ENCODE assay signal across 19 cellular contexts in genomic region chr3:171690291-171690690, GRCh38.
DNase-seq lines count a peak whose midpoint lies in the region; ATAC-seq and TF ChIP-seq lines count a peak whose summit lies in the region.
"Had no signal": no experiment of that assay in that cellular context is flagged by ENCODE, and none has a peak within 500 bp of the region (broad histone marks: within the 10 kb centered on the region; RNA-seq: fewer than 3 reads in every experiment).

No MANE protein-coding gene starts in this region.

- peaks cover 11% of the 10 kb centered on the region for H3K27me3 Mint-ChIP-seq in T-helper 2 cell treated with Interferon-gamma antibody and Interleukin-4, amounts not matched to agents 5 μg/mL and 100 μg/mL, for 36 hours (ENCODE audit: low read depth)

- TF ChIP-seq CTCF in spleen (IDR thresholded peaks at IDR 0.05 in 8 of 11, conservative IDR thresholded peaks at IDR 0.05 in 3 of 11) (no peak), tibial nerve (IDR thresholded peaks at IDR 0.05) (no peak), WERI-Rb-1 (IDR thresholded peaks at IDR 0.05; ENCODE audit: low read depth, low read length) (no peak)

- H3K4me1 ChIP-seq in spleen, result peaks cover 0 to 25% (median 7%) of the 10 kb centered on the region in 6 donors
- H3K4me1 ChIP-seq in tibial nerve, result peaks cover 0 to 14% (median 4%) of the 10 kb centered on the region in 4 donors

- H3K36me3 ChIP-seq in spleen (peaks cover 0 to 77% (median 3%) of the 10 kb centered on the region in 6 donors), tibial nerve (peaks cover 0 to 6% (median 0%) of the 10 kb centered on the region in 3 donors), WERI-Rb-1 (no peaks in the 10 kb centered on the region)

- H3K4me3 ChIP-seq in spleen (no peak overlapping the region), tibial nerve (no peak overlapping the region), WERI-Rb-1 (ENCODE audit: low read depth, low read length) (no peak overlapping the region)
- H3K4me3 ChIP-seq: tibial artery had no signal

- peak; percentile 62 for ATAC-seq in HG02610 (IDR thresholded peaks at IDR 0.05; ENCODE audit: unreplicated experiment)
- no peak for ATAC-seq in GM21360 (IDR thresholded peaks at IDR 0.05; ENCODE audit: unreplicated experiment)
- ATAC-seq: CD8-positive, alpha-beta T cell had no signal

- intact Hi-C loops in spleen (cut with DNase I; ENCODE audit: low total_unique reads), result no loop called here

- DNase-seq in T-helper 2 cell treated with Interferon-gamma antibody and Interleukin-4, amounts not matched to agents 5 μg/mL and 100 μg/mL, for 36 hours (ENCODE audit: low spot score), result no peak
- DNase-seq in T-helper 2 cell (no peak), SKM-1 treated with dmso at 0.1 percent for 144 hours (lab: John Stamatoyannopoulos, UW; ENCODE audit: unreplicated experiment) (peak; percentile 57), spleen (no peak), tibial nerve (ENCODE audit: low spot score in 2 of 2) (no peak), WERI-Rb-1 (no peak)
- DNase-seq: 8988T; activated CD8-positive, alpha-beta memory T cell treated with anti-CD3 and anti-CD28 coated beads for 24 hours; activated naive CD4-positive, alpha-beta T cell treated with anti-CD3 and anti-CD28 coated beads, Interleukin-2, amount 10 ng/mL, durations not matched to agents 7 days and 5 days; CD8-positive, alpha-beta T cell; effector memory CD4-positive, alpha-beta T cell; EL; H9; NCI-H187 treated with DMSO at 0.1 percent for 48 hours; SHP77 treated with DMSO at 0.1 percent for 48 hours; tibial artery had no signal

- H3K9me3 Mint-ChIP-seq in T-helper 2 cell treated with Interferon-gamma antibody and Interleukin-4, amounts not matched to agents 5 μg/mL and 100 μg/mL, for 36 hours, result no peaks in the 10 kb centered on the region
- H3K9me3 Mint-ChIP-seq: activated naive CD4-positive, alpha-beta T cell treated with anti-CD3 and anti-CD28 coated beads, Interleukin-2, amount 10 ng/mL, durations not matched to agents 7 days and 5 days; CD8-positive, alpha-beta T cell; H9 had no signal

- no peak for TF ChIP-seq EP300 in tibial nerve (IDR thresholded peaks at IDR 0.05)

- H3K27ac Mint-ChIP-seq in T-helper 2 cell treated with Interferon-gamma antibody and Interleukin-4, amounts not matched to agents 5 μg/mL and 100 μg/mL, for 36 hours, result peak overlapping the region; percentile 38
- H3K27ac Mint-ChIP-seq: activated naive CD4-positive, alpha-beta T cell treated with anti-CD3 and anti-CD28 coated beads, Interleukin-2, amount 10 ng/mL, durations not matched to agents 7 days and 5 days; CD8-positive, alpha-beta T cell; H9 had no signal

- H3K4me1 Mint-ChIP-seq in T-helper 2 cell treated with Interferon-gamma antibody and Interleukin-4, amounts not matched to agents 5 μg/mL and 100 μg/mL, for 36 hours (ENCODE audit: low read depth), result peaks cover 12% of the 10 kb centered on the region
- H3K4me1 Mint-ChIP-seq: H9 had no signal

- H3K36me3 Mint-ChIP-seq in T-helper 2 cell treated with Interferon-gamma antibody and Interleukin-4, amounts not matched to agents 5 μg/mL and 100 μg/mL, for 36 hours (ENCODE audit: low read depth), result no peaks in the 10 kb centered on the region
- H3K36me3 Mint-ChIP-seq: activated naive CD4-positive, alpha-beta T cell treated with anti-CD3 and anti-CD28 coated beads, Interleukin-2, amount 10 ng/mL, durations not matched to agents 7 days and 5 days; CD8-positive, alpha-beta T cell had no signal

- no peaks in the 10 kb centered on the region for H3K9me3 ChIP-seq in spleen
- H3K9me3 ChIP-seq in tibial nerve, result no peaks in the 10 kb centered on the region
- H3K9me3 ChIP-seq in WERI-Rb-1 (ENCODE audit: severe bottlenecking), result no peaks in the 10 kb centered on the region
- H3K9me3 ChIP-seq: tibial artery had no signal

- TF ChIP-seq POLR2A in spleen (IDR thresholded peaks at IDR 0.05) (no peak), tibial nerve (IDR thresholded peaks at IDR 0.05) (no peak)

- no peak overlapping the region for H3K4me3 Mint-ChIP-seq in T-helper 2 cell treated with Interferon-gamma antibody and Interleukin-4, amounts not matched to agents 5 μg/mL and 100 μg/mL, for 36 hours
- H3K4me3 Mint-ChIP-seq: activated naive CD4-positive, alpha-beta T cell treated with anti-CD3 and anti-CD28 coated beads, Interleukin-2, amount 10 ng/mL, durations not matched to agents 7 days and 5 days; CD8-positive, alpha-beta T cell; H9 had no signal

- H3K27ac ChIP-seq in spleen (peak overlapping the region in 5 of 8 donors; percentile 45 to 66 (median 56)), tibial nerve (no peak overlapping the region), WERI-Rb-1 (no peak overlapping the region)
- H3K27ac ChIP-seq: KMS-11, tibial artery had no signal

- H3K27me3 ChIP-seq in spleen (replicated peaks in 1 of 7) (no peaks in the 10 kb centered on the region), tibial nerve (no peaks in the 10 kb centered on the region), WERI-Rb-1 (ENCODE audit: insufficient read depth, low read depth, severe bottlenecking) (no peaks in the 10 kb centered on the region)
- H3K27me3 ChIP-seq: tibial artery had no signal

Comparison
In these comparisons a context has a peak if more than half of its experiments do, and no peak if none do; other contexts are left out.
1. H3K27ac ChIP-seq: peak in spleen (5 of 8); none in tibial nerve (0 of 4) and WERI-Rb-1 (single experiment).